Comparison of ENCODE assay signal across 8 cellular contexts in genomic region chr14:104977681-104978647, GRCh38. TPM values are rescaled to one million over a fixed set of nuclear protein-coding genes. Genes with fewer than 3 reads are reported as not detected.
DNase-seq lines count a peak whose midpoint lies in the region; ATAC-seq, FAIRE-seq and TF ChIP-seq lines count a peak whose summit lies in the region.

Gene AHNAK2 (minus strand): TSS chr14:104978374. CDS start chr14:104978237, 137 bp downstream.

- H3K9ac ChIP-seq in SK-N-SH, result peak within 1 kb of the TSS; percentile 75

- H3K27me3 Mint-ChIP-seq in CD4-positive, alpha-beta T cell, result peaks cover 36% of the 10 kb centered on the region
- H3K27me3 Mint-ChIP-seq in IgD-negative memory B cell (peaks cover 15% of the 10 kb centered on the region), progenitor cell of endocrine pancreas (peaks cover 48% of the 10 kb centered on the region)

- no peaks in the 10 kb centered on the region for H3K9me3 Mint-ChIP-seq in CD4-positive, alpha-beta T cell
- H3K9me3 Mint-ChIP-seq in IgD-negative memory B cell, result no peaks in the 10 kb centered on the region
- H3K9me3 Mint-ChIP-seq in progenitor cell of endocrine pancreas (ENCODE audit: low read depth), result no peaks in the 10 kb centered on the region

- peaks cover 21% of the 10 kb centered on the region; the same call in 1 of the 2 replicates for H3K79me2 ChIP-seq in SK-N-SH (ENCODE audit: insufficient read depth)

- no peaks in the 10 kb centered on the region for H4K20me1 ChIP-seq in SK-N-SH (ENCODE audit: insufficient read depth)

- H3K36me3 Mint-ChIP-seq in CD4-positive, alpha-beta T cell (ENCODE audit: low read depth), result no peaks in the 10 kb centered on the region
- H3K36me3 Mint-ChIP-seq in IgD-negative memory B cell (no peaks in the 10 kb centered on the region), progenitor cell of endocrine pancreas (ENCODE audit: insufficient read depth) (no peaks in the 10 kb centered on the region)

- no peak for TF ChIP-seq RAD21 in SK-N-SH (IDR thresholded peaks at IDR 0.05; ENCODE audit: low read length)

- peak; percentile 75 for ATAC-seq in CD4-positive, alpha-beta T cell (ENCODE audit: poor library complexity)
- peak; percentile 81 for ATAC-seq in left ventricle myocardium superior

- in situ Hi-C loops in astrocyte of the cerebellum (cut with HindIII; ENCODE audit: low sequenced_read_pairs), result no loop called here

- no peak within 1 kb of the TSS for H3K27ac ChIP-seq in CD4-positive, alpha-beta T cell (ENCODE audit: low read depth, low read length)
- peak within 1 kb of the TSS in 1 of 2 experiments; percentile 95; a peak in 2 of 4 replicates for H3K27ac ChIP-seq in SK-N-SH (ENCODE audit: low read depth in 2 of 2, low read length in 1 of 2)

- intact Hi-C loops in CD4-positive, alpha-beta T cell (cut with DNase I, micrococcal nuclease), result loop anchor here in 1 of 2 experiments (2.0 kb wide), 2 partner anchors 109 to 375 kb away; no protein-coding TSS in a partner anchor
- intact Hi-C loops in left ventricle myocardium superior (cut with micrococcal nuclease), result loop anchor here (10.0 kb wide), 1 partner anchor 67 kb away; no protein-coding TSS in a partner anchor

- H3K4me3 Mint-ChIP-seq in CD4-positive, alpha-beta T cell, result peak within 1 kb of the TSS; percentile 79
- H3K4me3 Mint-ChIP-seq in IgD-negative memory B cell, result peak within 1 kb of the TSS; percentile 48 to 89 (median 82)
- peak within 1 kb of the TSS; percentile 77 for H3K4me3 Mint-ChIP-seq in progenitor cell of endocrine pancreas (ENCODE audit: low read depth)

- 10% methylated on average over 22 of the region's 111 CpGs for WGBS in SK-N-SH (ENCODE audit: low lambda C conversion rate)

- H3F3A ChIP-seq in SK-N-SH (replicated peaks; ENCODE audit: insufficient read depth), result peaks cover 19% of the 10 kb centered on the region

- peaks cover 25% of the 10 kb centered on the region for H3K27me3 ChIP-seq in CD4-positive, alpha-beta T cell (ENCODE audit: control insufficient read depth, insufficient read depth, low read length)
- no peaks in the 10 kb centered on the region for H3K27me3 ChIP-seq in SK-N-SH (ENCODE audit: insufficient read depth)

- peak within 1 kb of the TSS; percentile 71 to 81 for H3K4me3 ChIP-seq in SK-N-SH (ENCODE audit: low read depth in 2 of 2, low read length in 1 of 2)
- peak within 1 kb of the TSS; percentile 47 for H3K4me3 ChIP-seq in astrocyte of the cerebellum (ENCODE audit: low read depth, low read length)

- DNase-seq in CD4-positive, alpha-beta T cell, result peak in 6 of 10 experiments; percentile 20 to 56 (median 27)
- DNase-seq in SK-N-SH (peak; percentile 95), astrocyte of the cerebellum (ENCODE audit: low read depth) (no peak), left ventricle myocardium superior (peak; percentile 89), progenitor cell of endocrine pancreas (ENCODE audit: low spot score, unreplicated experiment) (peak; percentile 73), GM19238 (ENCODE audit: insufficient read length, low spot score) (no peak), GM12892 (ENCODE audit: insufficient read length) (no peak)

- H3K4me2 ChIP-seq in SK-N-SH, result peak within 1 kb of the TSS; percentile 99

- no peak within 1 kb of the TSS for H3K27ac Mint-ChIP-seq in CD4-positive, alpha-beta T cell
- H3K27ac Mint-ChIP-seq in IgD-negative memory B cell (no peak within 1 kb of the TSS), progenitor cell of endocrine pancreas (no peak within 1 kb of the TSS)

- peaks cover 26 to 75% of the 10 kb centered on the region in 2 experiments; a peak in 3 of 4 replicates for H3K4me1 ChIP-seq in SK-N-SH (ENCODE audit: control insufficient read depth in 1 of 2, insufficient read depth in 2 of 2, low read depth in 1 of 2, low read length in 1 of 2)

- FAIRE-seq in GM12892 (lab: Jason Lieb, UNC), result no peak

- TF ChIP-seq POLR2A in GM12892 (IDR thresholded peaks at IDR 0.05; ENCODE audit: low read depth, low read length), result no peak

- H3K9me3 ChIP-seq in CD4-positive, alpha-beta T cell (ENCODE audit: control insufficient read depth, low read length), result no peaks in the 10 kb centered on the region
- no peaks in the 10 kb centered on the region for H3K9me3 ChIP-seq in SK-N-SH

- H2AFZ ChIP-seq in SK-N-SH (ENCODE audit: low read depth), result no peak within 1 kb of the TSS

- POLR2A ChIA-PET in CD4-positive, alpha-beta T cell (lab: Charles Lee), result interaction anchor here (0.9 kb wide), 1 partner anchor 87 kb away, joined by 3 read pairs; the partner anchor contains the start of gene GPR132
- POLR2A ChIA-PET in SK-N-SH (lab: Yijun Ruan, JAX), result no interaction called here

- no peak for TF ChIP-seq EP300 in SK-N-SH (IDR thresholded peaks at IDR 0.05; ENCODE audit: borderline replicate concordance in 1 of 2, low read depth in 1 of 2, low read length in 1 of 2)

- H3K36me3 ChIP-seq in SK-N-SH (replicated peaks in 1 of 2; ENCODE audit: control insufficient read depth in 1 of 2, insufficient read depth in 2 of 2, low read length in 1 of 2), result no peaks in the 10 kb centered on the region

- no peak for TF ChIP-seq CTCF in CD4-positive, alpha-beta T cell (IDR thresholded peaks at IDR 0.05)
- no peak for TF ChIP-seq CTCF in SK-N-SH (IDR thresholded peaks at IDR 0.05)
- no peak for TF ChIP-seq CTCF in astrocyte of the cerebellum (IDR thresholded peaks at IDR 0.05; ENCODE audit: low read depth, low read length, missing control alignments)
- no peak for TF ChIP-seq CTCF in progenitor cell of endocrine pancreas (IDR thresholded peaks at IDR 0.05; ENCODE audit: unreplicated experiment)

- CTCF ChIA-PET in CD4-positive, alpha-beta T cell (lab: Charles Lee), result interaction anchor here (0.6 to 1.2 kb wide), 2 partner anchors 68 to 150 kb away, joined by 3 to 4 read pairs; no protein-coding TSS in a partner anchor
- CTCF ChIA-PET in SK-N-SH (lab: Yijun Ruan, JAX), result interaction anchor here (1.0 to 11.2 kb wide), 7 partner anchors 11 to 512 kb away, joined by 3 to 284 read pairs (median 11); no protein-coding TSS in a partner anchor

- H3K4me1 Mint-ChIP-seq in CD4-positive, alpha-beta T cell (ENCODE audit: low read depth), result peaks cover 5% of the 10 kb centered on the region
- H3K4me1 Mint-ChIP-seq in IgD-negative memory B cell, result peaks cover 0 to 7% (median 5%) of the 10 kb centered on the region in 3 donors
- H3K4me1 Mint-ChIP-seq in progenitor cell of endocrine pancreas (ENCODE audit: low read depth), result peaks cover 6% of the 10 kb centered on the region

- no peaks in the 10 kb centered on the region for H3K9me2 ChIP-seq in SK-N-SH

TF ChIP-seq in SK-N-SH, 30 proteins besides CTCF, POLR2A, EP300 and RAD21:
- TF ChIP-seq NFIC (IDR thresholded peaks at IDR 0.05; ENCODE audit: borderline replicate concordance) (0 out of 2 replicates have a peak, but pooled peaks have one; percentile 19), FOXM1 (IDR thresholded peaks at IDR 0.05; ENCODE audit: low read depth) (no peak), CHD2 (IDR thresholded peaks at IDR 0.05; ENCODE audit: low read length, partially characterized antibody) (no peak), POLR2AphosphoS5 (IDR thresholded peaks at IDR 0.05; ENCODE audit: low read depth, low read length) (0 out of 2 replicates have a peak, but pooled peaks have one; percentile 42), TAF1 (IDR thresholded peaks at IDR 0.05; ENCODE audit: borderline replicate concordance, low read depth, low read length) (peak; percentile 95), MAX (IDR thresholded peaks at IDR 0.05; ENCODE audit: low read depth) (0 out of 2 replicates have a peak, but pooled peaks have one; percentile 14)

RNA-seq across cellular contexts. Expression of gene AHNAK2, which starts in this region (rescaled TPM):
- under 1 TPM in 1 of 2 experiments, not detected in 1; 0.05 TPM for total RNA-seq in CD4-positive, alpha-beta T cell
- polyA plus RNA-seq in IgD-negative memory B cell (0.68 TPM), SK-N-SH (2012; rRNA removed) (33.5 and 36.6 TPM in 2 replicates)
- polyA plus RNA-seq in SK-N-SH (2012; cell fraction: cytosol; rRNA removed), result 22.9 and 24.7 TPM in 2 replicates
- 70.6 and 92.7 TPM in 2 replicates for polyA plus RNA-seq in SK-N-SH (2012; cell fraction: nucleus; rRNA removed)
- total RNA-seq in left ventricle myocardium superior (2.5 TPM), progenitor cell of endocrine pancreas (1.1 and 1.2 TPM in 2 replicates)
- not detected for polyA plus RNA-seq in GM12892 (2012; ENCODE audit: missing spikeins)

Comparison
In these comparisons a context has a peak if more than half of its experiments do, and no peak if none do; other contexts are left out.
1. RNA of gene AHNAK2 (polyA plus RNA-seq): 22.9 to 92.7 TPM in SK-N-SH; 0.68 TPM in IgD-negative memory B cell (single experiment); every median in the first group is over 10 times any median in the second.
2. Peak in DNase-seq and ATAC-seq in CD4-positive, alpha-beta T cell; RNA of the gene not detected or under 1 TPM.
3. DNase-seq: peak in SK-N-SH (single experiment), left ventricle myocardium superior (single experiment) and progenitor cell of endocrine pancreas (single experiment); none in astrocyte of the cerebellum (single experiment), GM19238 (single experiment) and GM12892 (single experiment).
4. Peak in every context shown above with its lines, with median percentiles within 50 percentile points of each other: H3K4me3 Mint-ChIP-seq.